8 cellular contexts compared by ENCODE assay signal in genomic region chr1:246566128-246566807, GRCh38. TPM values are rescaled to one million over a fixed set of nuclear protein-coding genes. Genes with fewer than 3 reads are reported as not detected.
DNase-seq lines count a peak whose midpoint lies in the region; ATAC-seq and TF ChIP-seq lines count a peak whose summit lies in the region.

Gene CNST (plus strand): TSS chr1:246566456. CDS start chr1:246591563, 25,107 bp downstream.
Gene TFB2M (minus strand): TSS chr1:246566261. CDS start chr1:246566138, 123 bp downstream.

- no peaks in the 10 kb centered on the region for H3K9me3 Mint-ChIP-seq in activated naive CD4-positive, alpha-beta T cell treated with anti-CD3 and anti-CD28 coated beads, Interleukin-2, amount 50 U/mL, for 72 hours

- no peaks in the 10 kb centered on the region; the same call in none of the 2 replicates for H3K36me3 ChIP-seq in GM06990 (ENCODE audit: control insufficient read depth, insufficient read depth, low read length)

- peak within 1 kb of the TSS; percentile 84 for H3K27ac ChIP-seq in temporal lobe (ENCODE audit: low read depth, low read length)

- DNase-seq in GM06990 (ENCODE audit: extremely low read depth, insufficient read length) (peak; percentile 99), NCI-H1048 (lab: John Stamatoyannopoulos, UW) (peak; percentile 100), SKM-1 (lab: John Stamatoyannopoulos, UW; ENCODE audit: unreplicated experiment) (peak; percentile 100), glomerular endothelial cell (ENCODE audit: extremely low read depth, low read depth, low spot score) (peak; percentile 84), occipital lobe (lab: John Stamatoyannopoulos, UW) (peak; percentile 96)
- peak; percentile 93 to 96 for DNase-seq in activated naive CD4-positive, alpha-beta T cell treated with anti-CD3 and anti-CD28 coated beads, Interleukin-2, amount 50 U/mL, for 72 hours (ENCODE audit: low spot score in 2 of 2)

- H3K27me3 ChIP-seq in GM06990 (replicated peaks; ENCODE audit: control insufficient read depth, insufficient read depth, low read length), result no peaks in the 10 kb centered on the region

- H3K4me3 ChIP-seq in GM06990 (replicated peaks; ENCODE audit: low read depth, low read length), result peak within 1 kb of the TSS; percentile 96

- peaks cover 28 to 30% of the 10 kb centered on the region in 2 donors for H3K36me3 Mint-ChIP-seq in activated naive CD4-positive, alpha-beta T cell treated with anti-CD3 and anti-CD28 coated beads, Interleukin-2, amount 50 U/mL, for 72 hours

- peak; percentile 92 for ATAC-seq in HG02571 (IDR thresholded peaks at IDR 0.05; ENCODE audit: unreplicated experiment)
- ATAC-seq in activated naive CD4-positive, alpha-beta T cell treated with anti-CD3 and anti-CD28 coated beads, Interleukin-2, amount 50 U/mL, for 72 hours, result peak; percentile 91 to 93

- no peak for TF ChIP-seq CTCF in GM06990 (IDR thresholded peaks at IDR 0.05; ENCODE audit: insufficient read depth, low read length, poor library complexity, severe bottlenecking)

- H3K27ac Mint-ChIP-seq in activated naive CD4-positive, alpha-beta T cell treated with anti-CD3 and anti-CD28 coated beads, Interleukin-2, amount 50 U/mL, for 72 hours, result peak within 1 kb of the TSS; percentile 98 to 99

RNA-seq across cellular contexts. Expression of gene CNST, which starts in this region (rescaled TPM):
- total RNA-seq in activated naive CD4-positive, alpha-beta T cell treated with anti-CD3 and anti-CD28 coated beads, Interleukin-2, amount 50 U/mL, for 72 hours, result 10 to 100 TPM; 27.2 to 40.7 TPM
- total RNA-seq in glomerular endothelial cell (8.2 and 13.7 TPM in 2 replicates), occipital lobe (32.4 TPM), temporal lobe (25.6 TPM)

RNA-seq across cellular contexts. Expression of gene TFB2M, which starts in this region (rescaled TPM):
- total RNA-seq in activated naive CD4-positive, alpha-beta T cell treated with anti-CD3 and anti-CD28 coated beads, Interleukin-2, amount 50 U/mL, for 72 hours, result 10 to 100 TPM; 11.9 to 17.6 TPM
- total RNA-seq in glomerular endothelial cell (15.1 and 17.7 TPM in 2 replicates), occipital lobe (17.0 TPM), temporal lobe (13.8 TPM)

Comparison
In these comparisons a context has a peak if more than half of its experiments do, and no peak if none do; other contexts are left out.
1. Peak in every context shown above with its lines: DNase-seq, ATAC-seq, H3K4me3 ChIP-seq and H3K27ac ChIP-seq.